Comparison of ENCODE assay signal across 8 cellular contexts in the genomic region with DNA sequence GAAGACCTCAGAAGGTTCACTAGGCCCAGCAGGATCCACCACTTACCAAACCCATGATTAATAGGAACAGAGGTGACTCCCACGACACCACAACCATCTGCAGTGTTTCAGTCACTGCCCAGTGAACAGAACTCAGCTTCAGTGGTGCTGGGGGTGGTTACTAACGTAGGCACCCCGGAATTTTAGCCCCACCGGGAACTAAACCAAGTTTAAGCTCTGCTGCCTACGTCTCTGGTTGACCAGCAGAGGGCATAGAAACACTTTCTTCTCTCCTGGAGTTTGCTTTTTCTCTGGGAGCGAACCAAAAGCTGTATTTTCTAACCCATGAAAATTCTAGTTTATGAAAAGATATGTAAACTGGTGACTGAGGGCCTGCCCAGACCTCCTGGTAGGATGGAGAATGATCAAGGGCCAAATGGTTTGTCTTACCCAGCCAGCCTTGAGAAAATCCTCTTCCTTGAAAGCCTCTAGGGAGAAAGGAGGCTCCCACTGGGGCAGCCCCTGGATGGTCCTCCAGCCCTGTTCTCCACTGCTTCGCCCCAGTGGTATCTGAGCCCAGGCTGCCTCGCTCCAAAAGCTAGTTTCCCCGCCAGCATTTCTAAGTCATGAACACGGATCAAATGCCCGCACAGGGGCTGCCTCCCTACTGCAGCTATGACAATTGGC.
A peak's percentile ranks its signal among the peaks of the same experiment; 100 is the strongest.
DNase-seq lines count a peak whose midpoint lies in the region; ATAC-seq and TF ChIP-seq lines count a peak whose summit lies in the region.

No MANE protein-coding gene starts in this region.

- no peak for TF ChIP-seq POLR2A in upper lobe of left lung (IDR thresholded peaks at IDR 0.05)

- intact Hi-C loops in tibial artery (cut with DNase I; ENCODE audit: low total_unique reads) = no loop called here

- 52 to 78% methylated on average over 8 to 11 of the region's 11 CpGs for WGBS in upper lobe of left lung, 2 donors

- H3K9me3 ChIP-seq in tibial artery = no peaks in the 10 kb centered on the region
- H3K9me3 ChIP-seq in upper lobe of left lung = no peaks in the 10 kb centered on the region

- CTCF ChIA-PET in activated CD8-positive, alpha-beta T cell treated with anti-CD3 and anti-CD28 coated beads, Interleukin-2, amount 10 ng/mL, durations not matched to agents 7 days and 5 days (lab: Charles Lee) = interaction anchor here (0.6 to 9.8 kb wide), 49 partner anchors 9 to 544 kb away, joined by 3 to 209 read pairs (median 5); a partner anchor contains a TSS

- H3K27me3 ChIP-seq in tibial artery = no peaks in the 10 kb centered on the region
- no peaks in the 10 kb centered on the region for H3K27me3 ChIP-seq in upper lobe of left lung

- H3K9me3 Mint-ChIP-seq in activated CD8-positive, alpha-beta T cell treated with anti-CD3 and anti-CD28 coated beads, Interleukin-2, amount 10 ng/mL, durations not matched to agents 7 days and 5 days (ENCODE audit: insufficient read depth) = no peaks in the 10 kb centered on the region

- no peak for TF ChIP-seq EP300 in upper lobe of left lung (IDR thresholded peaks at IDR 0.05)

- H3K4me1 ChIP-seq in tibial artery = peaks cover 0 to 7% (median 5%) of the 10 kb centered on the region in 4 donors
- peaks cover 0 to 10% (median 5%) of the 10 kb centered on the region in 4 donors for H3K4me1 ChIP-seq in upper lobe of left lung

- H3K4me3 Mint-ChIP-seq in activated CD8-positive, alpha-beta T cell treated with anti-CD3 and anti-CD28 coated beads, Interleukin-2, amount 10 ng/mL, durations not matched to agents 7 days and 5 days = no peak overlapping the region

- H3K36me3 Mint-ChIP-seq in activated CD8-positive, alpha-beta T cell treated with anti-CD3 and anti-CD28 coated beads, Interleukin-2, amount 10 ng/mL, durations not matched to agents 7 days and 5 days (ENCODE audit: low read depth) = no peaks in the 10 kb centered on the region

- no peaks in the 10 kb centered on the region for H3K36me3 ChIP-seq in tibial artery
- H3K36me3 ChIP-seq in upper lobe of left lung = no peaks in the 10 kb centered on the region

- peaks cover 24% of the 10 kb centered on the region for H3K27me3 Mint-ChIP-seq in activated CD8-positive, alpha-beta T cell treated with anti-CD3 and anti-CD28 coated beads, Interleukin-2, amount 10 ng/mL, durations not matched to agents 7 days and 5 days (ENCODE audit: low read depth)

- H3K27ac ChIP-seq in tibial artery = peak overlapping the region in 1 of 2 donors; percentile 11
- no peak overlapping the region for H3K27ac ChIP-seq in upper lobe of left lung

- TF ChIP-seq CTCF in tibial artery (IDR thresholded peaks at IDR 0.05) (peak; percentile 58 to 60), upper lobe of left lung (IDR thresholded peaks at IDR 0.05) (peak in 3 of 6 experiments; percentile 22 to 33 (median 28))

- H3K4me1 Mint-ChIP-seq in activated CD8-positive, alpha-beta T cell treated with anti-CD3 and anti-CD28 coated beads, Interleukin-2, amount 10 ng/mL, durations not matched to agents 7 days and 5 days (ENCODE audit: low read depth) = peaks cover 68% of the 10 kb centered on the region

- POLR2A ChIA-PET in activated CD8-positive, alpha-beta T cell treated with anti-CD3 and anti-CD28 coated beads, Interleukin-2, amount 10 ng/mL, durations not matched to agents 7 days and 5 days (lab: Charles Lee) = interaction anchor here (0.6 kb wide), 1 partner anchor 20 kb away, joined by 3 read pairs; no protein-coding TSS in a partner anchor

- peak; percentile 65 for DNase-seq in EH (ENCODE audit: low read depth)
- peak; percentile 23 for DNase-seq in HuH-7.5 (ENCODE audit: low spot score)
- DNase-seq in activated CD8-positive, alpha-beta T cell treated with anti-CD3 and anti-CD28 coated beads, Interleukin-2, amount 10 ng/mL, durations not matched to agents 7 days and 5 days = no peak
- peak; percentile 72 for DNase-seq in inferior parietal cortex (ENCODE audit: extremely low spot score)
- no peak for DNase-seq in tibial artery
- no peak for DNase-seq in NCI-H2081 (lab: John Stamatoyannopoulos, UW)
- DNase-seq in upper lobe of left lung = no peak

- no peak overlapping the region for H3K4me3 ChIP-seq in tibial artery
- no peak overlapping the region for H3K4me3 ChIP-seq in upper lobe of left lung

- H3K27ac Mint-ChIP-seq in activated CD8-positive, alpha-beta T cell treated with anti-CD3 and anti-CD28 coated beads, Interleukin-2, amount 10 ng/mL, durations not matched to agents 7 days and 5 days = peak overlapping the region; percentile 67

- ATAC-seq in activated CD8-positive, alpha-beta T cell treated with anti-CD3 and anti-CD28 coated beads, Interleukin-2, amount 10 ng/mL, durations not matched to agents 7 days and 5 days = no peak
- ATAC-seq in GM19395 (IDR thresholded peaks at IDR 0.05; ENCODE audit: unreplicated experiment) = no peak
- ATAC-seq in upper lobe of left lung (ENCODE audit: low FRiP score in 2 of 2) = no peak

Comparison
In these comparisons a context has a peak if more than half of its experiments do, and no peak if none do; other contexts are left out.
1. DNase-seq: peak in EH (single experiment), HuH-7.5 (single experiment) and inferior parietal cortex (single experiment); none in activated CD8-positive, alpha-beta T cell treated with anti-CD3 and anti-CD28 coated beads, Interleukin-2, amount 10 ng/mL, durations not matched to agents 7 days and 5 days (single experiment), tibial artery (0 of 2), NCI-H2081 (0 of 2) and upper lobe of left lung (0 of 2).